2 cellular contexts compared by ENCODE assay signal in the genomic region with DNA sequence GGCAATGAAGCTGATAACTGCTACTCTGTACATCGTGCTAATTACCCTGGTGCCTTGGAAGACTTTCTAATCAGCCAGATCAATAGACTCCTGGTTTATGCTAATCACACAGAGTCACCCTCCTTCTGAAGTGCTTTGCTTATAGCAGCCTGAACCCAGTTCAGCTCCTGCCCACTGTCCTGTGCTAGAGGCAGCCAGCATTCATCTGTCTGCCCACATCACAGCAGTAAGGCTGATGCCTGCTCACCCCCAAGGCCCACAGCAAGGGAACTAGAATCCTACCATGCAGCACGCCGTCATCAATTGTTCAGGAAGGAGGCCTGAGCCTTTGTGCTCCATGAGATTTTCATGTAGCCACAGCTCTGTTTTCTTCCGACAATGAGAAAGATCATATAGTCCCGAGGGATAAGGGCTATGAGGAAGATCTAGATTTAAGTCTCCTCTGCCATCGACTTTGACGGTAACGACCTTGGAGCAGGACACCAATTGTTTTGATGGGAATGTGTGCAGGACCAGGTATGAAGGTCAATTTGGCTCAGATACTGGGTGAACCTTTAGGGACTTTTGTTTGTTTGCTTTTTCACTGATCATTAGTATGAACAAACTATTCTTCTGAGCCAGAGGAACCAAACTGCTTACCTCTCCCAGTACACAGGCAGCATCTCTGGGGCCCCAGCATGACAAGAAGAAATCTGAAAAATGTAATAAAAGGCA.
TF ChIP-seq lines count a peak whose summit lies in the region.

No MANE protein-coding gene starts in this region.

TF ChIP-seq in GM23338, 12 proteins besides CTCF, POLR2A, EP300 and RAD21 (continued from another document and continues in another):
- TF ChIP-seq ZNF331 (CRISPR knock-in tag; IDR thresholded peaks at IDR 0.05; ENCODE audit: low read depth) (no peak), STAT1 (IDR thresholded peaks at IDR 0.05; ENCODE audit: unreplicated experiment) (no peak), POLR2AphosphoS5 (IDR thresholded peaks at IDR 0.05; ENCODE audit: low read depth) (no peak), ZNF114 (CRISPR knock-in tag; IDR thresholded peaks at IDR 0.05) (no peak), CREB1 (CRISPR knock-in tag; IDR thresholded peaks at IDR 0.05; ENCODE audit: low read depth) (no peak), ETS1 (IDR thresholded peaks at IDR 0.05) (no peak)
- TF ChIP-seq, protein P1, sequence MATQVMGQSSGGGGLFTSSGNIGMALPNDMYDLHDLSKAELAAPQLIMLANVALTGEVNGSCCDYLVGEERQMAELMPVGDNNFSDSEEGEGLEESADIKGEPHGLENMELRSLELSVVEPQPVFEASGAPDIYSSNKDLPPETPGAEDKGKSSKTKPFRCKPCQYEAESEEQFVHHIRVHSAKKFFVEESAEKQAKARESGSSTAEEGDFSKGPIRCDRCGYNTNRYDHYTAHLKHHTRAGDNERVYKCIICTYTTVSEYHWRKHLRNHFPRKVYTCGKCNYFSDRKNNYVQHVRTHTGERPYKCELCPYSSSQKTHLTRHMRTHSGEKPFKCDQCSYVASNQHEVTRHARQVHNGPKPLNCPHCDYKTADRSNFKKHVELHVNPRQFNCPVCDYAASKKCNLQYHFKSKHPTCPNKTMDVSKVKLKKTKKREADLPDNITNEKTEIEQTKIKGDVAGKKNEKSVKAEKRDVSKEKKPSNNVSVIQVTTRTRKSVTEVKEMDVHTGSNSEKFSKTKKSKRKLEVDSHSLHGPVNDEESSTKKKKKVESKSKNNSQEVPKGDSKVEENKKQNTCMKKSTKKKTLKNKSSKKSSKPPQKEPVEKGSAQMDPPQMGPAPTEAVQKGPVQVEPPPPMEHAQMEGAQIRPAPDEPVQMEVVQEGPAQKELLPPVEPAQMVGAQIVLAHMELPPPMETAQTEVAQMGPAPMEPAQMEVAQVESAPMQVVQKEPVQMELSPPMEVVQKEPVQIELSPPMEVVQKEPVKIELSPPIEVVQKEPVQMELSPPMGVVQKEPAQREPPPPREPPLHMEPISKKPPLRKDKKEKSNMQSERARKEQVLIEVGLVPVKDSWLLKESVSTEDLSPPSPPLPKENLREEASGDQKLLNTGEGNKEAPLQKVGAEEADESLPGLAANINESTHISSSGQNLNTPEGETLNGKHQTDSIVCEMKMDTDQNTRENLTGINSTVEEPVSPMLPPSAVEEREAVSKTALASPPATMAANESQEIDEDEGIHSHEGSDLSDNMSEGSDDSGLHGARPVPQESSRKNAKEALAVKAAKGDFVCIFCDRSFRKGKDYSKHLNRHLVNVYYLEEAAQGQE (IDR thresholded peaks at IDR 0.05; ENCODE audit: unreplicated experiment): no peak
- TF ChIP-seq, protein P2, sequence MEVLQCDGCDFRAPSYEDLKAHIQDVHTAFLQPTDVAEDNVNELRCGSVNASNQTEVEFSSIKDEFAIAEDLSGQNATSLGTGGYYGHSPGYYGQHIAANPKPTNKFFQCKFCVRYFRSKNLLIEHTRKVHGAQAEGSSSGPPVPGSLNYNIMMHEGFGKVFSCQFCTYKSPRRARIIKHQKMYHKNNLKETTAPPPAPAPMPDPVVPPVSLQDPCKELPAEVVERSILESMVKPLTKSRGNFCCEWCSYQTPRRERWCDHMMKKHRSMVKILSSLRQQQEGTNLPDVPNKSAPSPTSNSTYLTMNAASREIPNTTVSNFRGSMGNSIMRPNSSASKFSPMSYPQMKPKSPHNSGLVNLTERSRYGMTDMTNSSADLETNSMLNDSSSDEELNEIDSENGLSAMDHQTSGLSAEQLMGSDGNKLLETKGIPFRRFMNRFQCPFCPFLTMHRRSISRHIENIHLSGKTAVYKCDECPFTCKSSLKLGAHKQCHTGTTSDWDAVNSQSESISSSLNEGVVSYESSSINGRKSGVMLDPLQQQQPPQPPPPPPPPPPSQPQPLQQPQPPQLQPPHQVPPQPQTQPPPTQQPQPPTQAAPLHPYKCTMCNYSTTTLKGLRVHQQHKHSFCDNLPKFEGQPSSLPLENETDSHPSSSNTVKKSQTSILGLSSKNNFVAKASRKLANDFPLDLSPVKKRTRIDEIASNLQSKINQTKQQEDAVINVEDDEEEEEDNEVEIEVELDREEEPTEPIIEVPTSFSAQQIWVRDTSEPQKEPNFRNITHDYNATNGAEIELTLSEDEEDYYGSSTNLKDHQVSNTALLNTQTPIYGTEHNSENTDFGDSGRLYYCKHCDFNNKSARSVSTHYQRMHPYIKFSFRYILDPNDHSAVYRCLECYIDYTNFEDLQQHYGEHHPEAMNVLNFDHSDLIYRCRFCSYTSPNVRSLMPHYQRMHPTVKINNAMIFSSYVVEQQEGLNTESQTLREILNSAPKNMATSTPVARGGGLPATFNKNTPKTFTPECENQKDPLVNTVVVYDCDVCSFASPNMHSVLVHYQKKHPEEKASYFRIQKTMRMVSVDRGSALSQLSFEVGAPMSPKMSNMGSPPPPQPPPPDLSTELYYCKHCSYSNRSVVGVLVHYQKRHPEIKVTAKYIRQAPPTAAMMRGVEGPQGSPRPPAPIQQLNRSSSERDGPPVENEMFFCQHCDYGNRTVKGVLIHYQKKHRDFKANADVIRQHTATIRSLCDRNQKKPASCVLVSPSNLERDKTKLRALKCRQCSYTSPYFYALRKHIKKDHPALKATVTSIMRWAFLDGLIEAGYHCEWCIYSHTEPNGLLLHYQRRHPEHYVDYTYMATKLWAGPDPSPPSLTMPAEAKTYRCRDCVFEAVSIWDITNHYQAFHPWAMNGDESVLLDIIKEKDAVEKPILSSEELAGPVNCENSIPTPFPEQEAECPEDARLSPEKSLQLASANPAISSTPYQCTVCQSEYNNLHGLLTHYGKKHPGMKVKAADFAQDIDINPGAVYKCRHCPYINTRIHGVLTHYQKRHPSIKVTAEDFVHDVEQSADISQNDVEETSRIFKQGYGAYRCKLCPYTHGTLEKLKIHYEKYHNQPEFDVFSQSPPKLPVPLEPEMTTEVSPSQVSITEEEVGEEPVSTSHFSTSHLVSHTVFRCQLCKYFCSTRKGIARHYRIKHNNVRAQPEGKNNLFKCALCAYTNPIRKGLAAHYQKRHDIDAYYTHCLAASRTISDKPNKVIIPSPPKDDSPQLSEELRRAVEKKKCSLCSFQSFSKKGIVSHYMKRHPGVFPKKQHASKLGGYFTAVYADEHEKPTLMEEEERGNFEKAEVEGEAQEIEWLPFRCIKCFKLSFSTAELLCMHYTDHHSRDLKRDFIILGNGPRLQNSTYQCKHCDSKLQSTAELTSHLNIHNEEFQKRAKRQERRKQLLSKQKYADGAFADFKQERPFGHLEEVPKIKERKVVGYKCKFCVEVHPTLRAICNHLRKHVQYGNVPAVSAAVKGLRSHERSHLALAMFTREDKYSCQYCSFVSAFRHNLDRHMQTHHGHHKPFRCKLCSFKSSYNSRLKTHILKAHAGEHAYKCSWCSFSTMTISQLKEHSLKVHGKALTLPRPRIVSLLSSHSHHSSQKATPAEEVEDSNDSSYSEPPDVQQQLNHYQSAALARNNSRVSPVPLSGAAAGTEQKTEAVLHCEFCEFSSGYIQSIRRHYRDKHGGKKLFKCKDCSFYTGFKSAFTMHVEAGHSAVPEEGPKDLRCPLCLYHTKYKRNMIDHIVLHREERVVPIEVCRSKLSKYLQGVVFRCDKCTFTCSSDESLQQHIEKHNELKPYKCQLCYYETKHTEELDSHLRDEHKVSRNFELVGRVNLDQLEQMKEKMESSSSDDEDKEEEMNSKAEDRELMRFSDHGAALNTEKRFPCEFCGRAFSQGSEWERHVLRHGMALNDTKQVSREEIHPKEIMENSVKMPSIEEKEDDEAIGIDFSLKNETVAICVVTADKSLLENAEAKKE (CRISPR knock-in tag; IDR thresholded peaks at IDR 0.05): no peak

TF ChIP-seq in HepG2, 621 proteins besides CTCF, POLR2A, EP300 and RAD21:
- TF ChIP-seq RFX5 (IDR thresholded peaks at IDR 0.05; ENCODE audit: low read depth, low read length): no peak
- no peak for TF ChIP-seq MED13 (CRISPR knock-in tag; IDR thresholded peaks at IDR 0.05)
- no peak for TF ChIP-seq PLSCR1 (CRISPR knock-in tag; IDR thresholded peaks at IDR 0.05; ENCODE audit: borderline replicate concordance)
- no peak for TF ChIP-seq ZIK1 (CRISPR knock-in tag; IDR thresholded peaks at IDR 0.05; ENCODE audit: borderline replicate concordance, low read depth)
- TF ChIP-seq, protein P3, sequence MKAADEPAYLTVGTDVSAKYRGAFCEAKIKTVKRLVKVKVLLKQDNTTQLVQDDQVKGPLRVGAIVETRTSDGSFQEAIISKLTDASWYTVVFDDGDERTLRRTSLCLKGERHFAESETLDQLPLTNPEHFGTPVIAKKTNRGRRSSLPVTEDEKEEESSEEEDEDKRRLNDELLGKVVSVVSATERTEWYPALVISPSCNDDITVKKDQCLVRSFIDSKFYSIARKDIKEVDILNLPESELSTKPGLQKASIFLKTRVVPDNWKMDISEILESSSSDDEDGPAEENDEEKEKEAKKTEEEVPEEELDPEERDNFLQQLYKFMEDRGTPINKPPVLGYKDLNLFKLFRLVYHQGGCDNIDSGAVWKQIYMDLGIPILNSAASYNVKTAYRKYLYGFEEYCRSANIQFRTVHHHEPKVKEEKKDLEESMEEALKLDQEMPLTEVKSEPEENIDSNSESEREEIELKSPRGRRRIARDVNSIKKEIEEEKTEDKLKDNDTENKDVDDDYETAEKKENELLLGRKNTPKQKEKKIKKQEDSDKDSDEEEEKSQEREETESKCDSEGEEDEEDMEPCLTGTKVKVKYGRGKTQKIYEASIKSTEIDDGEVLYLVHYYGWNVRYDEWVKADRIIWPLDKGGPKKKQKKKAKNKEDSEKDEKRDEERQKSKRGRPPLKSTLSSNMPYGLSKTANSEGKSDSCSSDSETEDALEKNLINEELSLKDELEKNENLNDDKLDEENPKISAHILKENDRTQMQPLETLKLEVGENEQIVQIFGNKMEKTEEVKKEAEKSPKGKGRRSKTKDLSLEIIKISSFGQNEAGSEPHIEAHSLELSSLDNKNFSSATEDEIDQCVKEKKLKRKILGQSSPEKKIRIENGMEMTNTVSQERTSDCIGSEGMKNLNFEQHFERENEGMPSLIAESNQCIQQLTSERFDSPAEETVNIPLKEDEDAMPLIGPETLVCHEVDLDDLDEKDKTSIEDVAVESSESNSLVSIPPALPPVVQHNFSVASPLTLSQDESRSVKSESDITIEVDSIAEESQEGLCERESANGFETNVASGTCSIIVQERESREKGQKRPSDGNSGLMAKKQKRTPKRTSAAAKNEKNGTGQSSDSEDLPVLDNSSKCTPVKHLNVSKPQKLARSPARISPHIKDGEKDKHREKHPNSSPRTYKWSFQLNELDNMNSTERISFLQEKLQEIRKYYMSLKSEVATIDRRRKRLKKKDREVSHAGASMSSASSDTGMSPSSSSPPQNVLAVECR (CRISPR knock-in tag; IDR thresholded peaks at IDR 0.05; ENCODE audit: borderline replicate concordance): no peak
- no peak for TF ChIP-seq NFYC (CRISPR knock-in tag; IDR thresholded peaks at IDR 0.05)
- no peak for TF ChIP-seq ZNF460 (CRISPR knock-in tag; IDR thresholded peaks at IDR 0.05; ENCODE audit: borderline replicate concordance)
- no peak for TF ChIP-seq ZNF777 (CRISPR knock-in tag; IDR thresholded peaks at IDR 0.05)
- no peak for TF ChIP-seq NFKBIZ (CRISPR knock-in tag; IDR thresholded peaks at IDR 0.05)
- TF ChIP-seq MTF2 (CRISPR knock-in tag; IDR thresholded peaks at IDR 0.05; ENCODE audit: borderline replicate concordance): no peak
